ENCODE assay signal across 28 cellular contexts in the genomic region with DNA sequence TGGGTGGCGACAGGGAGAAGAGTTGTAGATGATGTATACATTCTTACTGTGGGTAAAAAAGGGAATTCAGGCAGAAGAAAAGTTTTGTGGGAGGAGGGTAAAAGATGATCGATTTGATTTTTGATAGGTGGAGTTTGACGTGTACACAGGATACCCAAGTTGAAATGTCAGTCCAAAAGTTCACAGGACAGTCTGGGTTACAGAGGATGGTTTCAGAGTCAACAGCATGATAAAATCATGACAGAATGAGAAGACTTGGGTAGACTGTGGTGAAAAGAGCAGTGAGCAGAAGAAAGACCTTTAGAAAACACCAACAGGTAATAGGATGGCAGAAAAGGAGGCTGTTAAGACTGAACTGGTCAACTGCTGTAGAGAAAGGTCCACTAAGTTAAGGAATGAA.
"Had no signal": no experiment of that assay in that cellular context is flagged by ENCODE, and none has a peak within 500 bp of the region (broad histone marks: within the 10 kb centered on the region; RNA-seq: fewer than 3 reads in every experiment).

No MANE protein-coding gene starts in this region.

- H3K27me3 ChIP-seq: neural progenitor cell, ovary, suprapubic skin, testis, transverse colon, uterus had no signal

- H3K9ac ChIP-seq: neural progenitor cell, parathyroid adenoma had no signal

- H3K27ac ChIP-seq: neural progenitor cell, ovary, parathyroid adenoma, psoas muscle, skin epidermis, spleen, suprapubic skin, testis, tibial artery, transverse colon, uterus had no signal

- H3K4me2 ChIP-seq: neural progenitor cell, smooth muscle cell had no signal

- H3K4me1 ChIP-seq: neural progenitor cell, parathyroid adenoma, psoas muscle, spleen, suprapubic skin, tibial artery, transverse colon, uterus had no signal

- DNase-seq: naive thymus-derived CD4-positive, alpha-beta T cell; natural killer cell; occipital lobe; ovary; posterior cingulate gyrus; psoas muscle; right cardiac atrium; spleen; stimulated activated CD4-positive, alpha-beta T cell treated with anti-CD3 and anti-CD28 coated beads, Interleukin-12 subunit alpha, Interleukin-12 subunit beta, amount 100 ng/mL, for 4 hours; stimulated activated CD4-positive, alpha-beta T cell treated with anti-CD3 and anti-CD28 coated beads, Interleukin-1b, Interleukin-23, amount 100 ng/mL, for 48 hours; stimulated activated CD4-positive, alpha-beta T cell treated with anti-CD3 and anti-CD28 coated beads, Interleukin-4, amount 100 ng/mL, for 1 hour; stimulated activated CD4-positive, alpha-beta T cell treated with anti-CD3 and anti-CD28 coated beads, Interleukin-4, amount 100 ng/mL, for 4 hours; stimulated activated CD8-positive, alpha-beta memory T cell treated with anti-CD3 and anti-CD28 coated beads, Interleukin-4, amount 100 ng/mL, for 48 hours; stimulated activated naive CD4-positive, alpha-beta T cell; stimulated activated naive CD8-positive, alpha-beta T cell treated with anti-CD3 and anti-CD28 coated beads, Interleukin-15, amount 100 ng/mL, for 72 hours; stimulated activated naive CD8-positive, alpha-beta T cell treated with anti-CD3 and anti-CD28 coated beads, Interleukin-15, Interleukin-2, amounts not matched to agents 100 U/mL and 50 U/mL, for 24 hours; substantia nigra; testis; tibial artery; transverse colon; uterus had no signal

- ATAC-seq: naive thymus-derived CD4-positive, alpha-beta T cell; natural killer cell; psoas muscle; right cardiac atrium; sciatic nerve; stimulated activated memory B cell treated with anti-CD40 and anti-IgM and Interleukin-4, amounts not matched to agents 10 μg/mL and 1 μg/mL and 100 μg/mL, for 72 hours; stimulated activated naive CD8-positive, alpha-beta T cell treated with anti-CD3 and anti-CD28 coated beads, Interleukin-15, amount 100 ng/mL, for 72 hours; stimulated activated naive CD8-positive, alpha-beta T cell treated with anti-CD3 and anti-CD28 coated beads, Interleukin-15, Interleukin-2, amounts not matched to agents 100 U/mL and 50 U/mL, for 24 hours had no signal

- H3K79me2 ChIP-seq: parathyroid adenoma had no signal

- H2AFZ ChIP-seq: neural progenitor cell, parathyroid adenoma had no signal

- H3K36me3 ChIP-seq: neural progenitor cell, ovary, spleen, suprapubic skin, tibial artery, transverse colon, uterus had no signal

- H3K4me3 ChIP-seq: neural progenitor cell, ovary, psoas muscle, skin epidermis, smooth muscle cell, spleen, suprapubic skin, testis, tibial artery, transverse colon, uterus had no signal

- H3K9me3 ChIP-seq: ovary, psoas muscle, spleen, suprapubic skin, testis, tibial artery, transverse colon, uterus had no signal
